Comparison of ENCODE assay signal across 5 cellular contexts in the genomic region with DNA sequence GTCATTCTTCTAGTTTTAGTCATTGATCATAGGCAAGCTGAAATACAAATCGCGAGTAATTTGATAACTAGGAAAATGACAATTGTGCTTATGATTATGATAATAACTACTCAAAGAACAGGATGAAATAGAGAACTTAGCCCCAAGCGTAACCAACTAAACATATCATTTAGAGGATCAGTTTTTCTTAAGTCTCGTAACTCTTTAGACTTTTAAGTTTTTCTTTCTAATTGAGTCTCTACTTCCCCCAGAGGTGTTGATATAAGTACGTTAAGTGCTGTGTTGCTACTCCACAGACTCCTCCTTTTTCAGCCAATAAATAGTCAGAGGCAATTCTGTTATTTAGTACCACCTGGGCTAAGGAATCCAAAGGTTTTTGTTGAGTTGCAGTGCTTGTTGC.
"Had no signal": no experiment of that assay in that cellular context is flagged by ENCODE, and none has a peak within 500 bp of the region (broad histone marks: within the 10 kb centered on the region; RNA-seq: fewer than 3 reads in every experiment).

No MANE protein-coding gene starts in this region.

- H3K36me3 Mint-ChIP-seq: IgD-negative memory B cell had no signal

- DNase-seq: IMR-90, KBM-7 had no signal

- ATAC-seq: HepG2, K562 had no signal

- H3K4me3 Mint-ChIP-seq: IgD-negative memory B cell had no signal

- H3K4me1 Mint-ChIP-seq: IgD-negative memory B cell had no signal
